ENCODE assay signal across 7 cellular contexts in the genomic region with DNA sequence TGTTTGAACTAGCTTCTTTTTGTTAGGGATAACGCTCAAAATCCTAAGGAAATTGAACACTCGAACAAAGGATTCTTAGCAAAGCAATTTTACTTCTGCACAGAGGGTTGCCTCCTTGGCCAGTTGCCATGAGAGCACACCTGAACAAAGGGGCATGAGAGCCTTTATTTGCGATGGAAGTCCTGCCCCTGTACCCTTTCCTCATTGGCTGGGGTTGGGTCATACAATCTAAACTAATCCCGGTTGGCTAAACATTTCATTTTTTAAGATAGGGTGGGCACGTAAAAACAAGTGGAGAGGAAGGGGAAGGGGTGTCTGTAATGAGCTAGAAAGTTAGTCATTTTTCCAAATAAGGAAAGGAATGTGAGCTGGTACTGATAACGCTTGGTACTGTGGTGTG. TPM values are rescaled to one million over a fixed set of nuclear protein-coding genes. Genes with fewer than 3 reads are reported as not detected.
A peak's percentile ranks its signal among the peaks of the same experiment; 100 is the strongest.
DNase-seq lines count a peak whose midpoint lies in the region; ATAC-seq and TF ChIP-seq lines count a peak whose summit lies in the region.
"Not testable (repeated sequence)": the region's sequence is repeated elsewhere in the genome, so short reads cannot be mapped to it uniquely, and the experiment has no call there.

No MANE protein-coding gene starts in this region.

- CTCF ChIA-PET in CD4-positive, alpha-beta memory T cell (lab: Charles Lee; ENCODE audit: partially characterized antibody): interaction anchor here (0.8 to 1.9 kb wide), 5 partner anchors 10 to 110 kb away, joined by 3 to 29 read pairs (median 4); a partner anchor contains a TSS

- not testable (repeated sequence) for H3K27ac ChIP-seq in CD4-positive, alpha-beta memory T cell (ENCODE audit: low read depth, low read length); osteoblast (ENCODE audit: low read depth, low read length)
- H3K27ac ChIP-seq in iPS-20b (ENCODE audit: low read length): peak overlapping the region; percentile 98

- H3K36me3 ChIP-seq in CD4-positive, alpha-beta memory T cell (ENCODE audit: insufficient read depth, low read length); osteoblast (ENCODE audit: insufficient read depth, low read length): not testable (repeated sequence)
- H3K36me3 ChIP-seq in NT2/D1 (ENCODE audit: insufficient read depth, insufficient read length, low read length) (peaks cover 25% of the 10 kb centered on the region), iPS-20b (ENCODE audit: insufficient read depth, low read depth, low read length) (peaks cover 39% of the 10 kb centered on the region)

- H3K27ac Mint-ChIP-seq in CD4-positive, alpha-beta memory T cell: peak overlapping the region in 5 of 7 donors; percentile 81 to 95 (median 90)
- H3K27ac Mint-ChIP-seq in HFFc6: not testable (repeated sequence)
- H3K27ac Mint-ChIP-seq in activated naive CD4-positive, alpha-beta T cell treated with anti-CD3 and anti-CD28 coated beads, Interleukin-2, amount 50 U/mL, for 72 hours: peak overlapping the region; percentile 22 to 50
- H3K27ac Mint-ChIP-seq in endothelial cell (ENCODE audit: unreplicated experiment): peak overlapping the region; percentile 96

- H3K4me1 Mint-ChIP-seq in CD4-positive, alpha-beta memory T cell: peaks cover 6 to 25% (median 14%) of the 10 kb centered on the region in 4 donors
- H3K4me1 Mint-ChIP-seq in HFFc6 (ENCODE audit: low read depth) (peaks cover 15% of the 10 kb centered on the region), endothelial cell (ENCODE audit: unreplicated experiment) (peaks cover 15% of the 10 kb centered on the region)

- not testable (repeated sequence) for H3K9me3 Mint-ChIP-seq in CD4-positive, alpha-beta memory T cell; HFFc6; activated naive CD4-positive, alpha-beta T cell treated with anti-CD3 and anti-CD28 coated beads, Interleukin-2, amount 50 U/mL, for 72 hours; endothelial cell (ENCODE audit: unreplicated experiment)

- not testable (repeated sequence) for H3K9me3 ChIP-seq in CD4-positive, alpha-beta memory T cell (ENCODE audit: control insufficient read depth in 1 of 2, low read length in 2 of 2); NT2/D1 (ENCODE audit: insufficient read depth, low read length); iPS-20b (ENCODE audit: insufficient read depth, low read depth, low read length); osteoblast (ENCODE audit: low read depth, low read length)

- not testable (repeated sequence) for H2AFZ ChIP-seq in osteoblast (ENCODE audit: low read length)

- not testable (repeated sequence) for H3K27me3 Mint-ChIP-seq in CD4-positive, alpha-beta memory T cell; HFFc6 (ENCODE audit: insufficient read depth); endothelial cell (ENCODE audit: unreplicated experiment)

- POLR2A ChIA-PET in CD4-positive, alpha-beta memory T cell (lab: Charles Lee; ENCODE audit: partially characterized antibody): interaction anchor here (1.0 to 4.9 kb wide), 3 partner anchors 8 to 296 kb away, joined by 3 to 38 read pairs (median 9); no protein-coding TSS in a partner anchor

- H3K4me3 ChIP-seq in CD4-positive, alpha-beta memory T cell (ENCODE audit: low read length in 2 of 2); osteoblast (ENCODE audit: insufficient read depth, low read length): not testable (repeated sequence)
- H3K4me3 ChIP-seq in NT2/D1 (ENCODE audit: insufficient read length, low read depth) (peak overlapping the region; percentile 59), iPS-20b (ENCODE audit: low read length) (peak overlapping the region; percentile 88)

- H3K4me1 ChIP-seq in CD4-positive, alpha-beta memory T cell (ENCODE audit: insufficient read depth, low read length): peaks cover 10% of the 10 kb centered on the region
- not testable (repeated sequence) for H3K4me1 ChIP-seq in NT2/D1 (ENCODE audit: insufficient read depth, insufficient read length); osteoblast (ENCODE audit: insufficient read depth, low read length)
- peaks cover 16% of the 10 kb centered on the region for H3K4me1 ChIP-seq in iPS-20b (ENCODE audit: insufficient read depth, low read length)

- intact Hi-C loops in CD4-positive, alpha-beta memory T cell (cut with micrococcal nuclease): loop anchor here (1.0 kb wide), 3 partner anchors 7 to 76 kb away; no protein-coding TSS in a partner anchor

- not testable (repeated sequence) for ATAC-seq in activated naive CD4-positive, alpha-beta T cell treated with anti-CD3 and anti-CD28 coated beads, Interleukin-2, amount 50 U/mL, for 72 hours

- peak overlapping the region; percentile 73 for H3K9ac ChIP-seq in NT2/D1 (ENCODE audit: insufficient read length, low read depth)
- H3K9ac ChIP-seq in iPS-20b (ENCODE audit: low read depth, low read length): peak overlapping the region; percentile 98

- H3K27me3 ChIP-seq in CD4-positive, alpha-beta memory T cell (ENCODE audit: insufficient read depth, low read length); NT2/D1 (ENCODE audit: insufficient read depth, insufficient read length); iPS-20b (ENCODE audit: insufficient read depth, low read length); osteoblast (ENCODE audit: insufficient read depth, low read length): not testable (repeated sequence)

- not testable (repeated sequence) for H3K79me2 ChIP-seq in osteoblast (ENCODE audit: insufficient read depth, low read length)

- not testable (repeated sequence) for TF ChIP-seq CTCF in HFFc6 (IDR thresholded peaks at IDR 0.05); endothelial cell (IDR thresholded peaks at IDR 0.05; ENCODE audit: unreplicated experiment); osteoblast (IDR thresholded peaks at IDR 0.05; ENCODE audit: extremely low read depth, low read depth, low read length)

- H4K20me1 ChIP-seq in osteoblast (ENCODE audit: insufficient read depth, low read length): not testable (repeated sequence)

- H3K4me3 Mint-ChIP-seq in CD4-positive, alpha-beta memory T cell: not testable (repeated sequence)
- H3K4me3 Mint-ChIP-seq in HFFc6 (peak overlapping the region; percentile 50; the same call in 1 of the 2 replicates), endothelial cell (ENCODE audit: unreplicated experiment) (peak overlapping the region; percentile 87)

- H3K4me2 ChIP-seq in osteoblast (ENCODE audit: insufficient read depth, low read length): peak overlapping the region; percentile 71

- DNase-seq in CD4-positive, alpha-beta memory T cell; HFFc6; NT2/D1 (ENCODE audit: low read depth, low spot score); activated naive CD4-positive, alpha-beta T cell treated with anti-CD3 and anti-CD28 coated beads, Interleukin-2, amount 50 U/mL, for 72 hours (ENCODE audit: low spot score in 2 of 2); endothelial cell (ENCODE audit: low spot score); osteoblast (ENCODE audit: insufficient read length, low spot score, missing footprints): not testable (repeated sequence)

- not testable (repeated sequence) for H3K36me3 Mint-ChIP-seq in CD4-positive, alpha-beta memory T cell; HFFc6 (ENCODE audit: low read depth); activated naive CD4-positive, alpha-beta T cell treated with anti-CD3 and anti-CD28 coated beads, Interleukin-2, amount 50 U/mL, for 72 hours; endothelial cell (ENCODE audit: low read depth, unreplicated experiment)

RNA-seq across cellular contexts. Expression of a gene that starts 30.7 kb away (rescaled TPM):
- total RNA-seq in CD4-positive, alpha-beta memory T cell: 1 to 10 TPM in 1 of 2 experiments, under 1 TPM in 1; 0.99 to 1.1 TPM
- under 1 TPM; 0.53 to 0.69 TPM for polyA plus RNA-seq in CD4-positive, alpha-beta memory T cell
- 10 to 100 TPM in 3 of 6 experiments, 1 to 10 TPM in 3; 3.0 to 12.4 (median 10.3) TPM for total RNA-seq in HFFc6 (2021; fragmentation: NEBNext Ultra II Directional; extraction: Animal tissue kit (Norgen Biotek cat#: 25700))
- 10 to 100 TPM; 10.1 to 14.5 TPM for total RNA-seq in activated naive CD4-positive, alpha-beta T cell treated with anti-CD3 and anti-CD28 coated beads, Interleukin-2, amount 50 U/mL, for 72 hours
- total RNA-seq in endothelial cell (ENCODE audit: unreplicated experiment) (30.4 TPM), osteoblast (18.0 and 19.5 TPM in 2 replicates)

RNA-seq across cellular contexts. Expression of a gene that starts 36.1 kb away (rescaled TPM):
- 100 to 1,000 TPM; 139 to 143 TPM for total RNA-seq in CD4-positive, alpha-beta memory T cell
- 10 to 100 TPM; 11.8 to 56.8 TPM for polyA plus RNA-seq in CD4-positive, alpha-beta memory T cell
- total RNA-seq in HFFc6 (2021; fragmentation: NEBNext Ultra II Directional; extraction: Animal tissue kit (Norgen Biotek cat#: 25700)): not detected
- 10 to 100 TPM; 14.0 to 19.5 TPM for total RNA-seq in activated naive CD4-positive, alpha-beta T cell treated with anti-CD3 and anti-CD28 coated beads, Interleukin-2, amount 50 U/mL, for 72 hours
- not detected for total RNA-seq in endothelial cell (ENCODE audit: unreplicated experiment)
- 0.59 and 0.72 TPM in 2 replicates for total RNA-seq in osteoblast

RNA-seq across cellular contexts. Expression of a gene that starts 46.6 kb away (rescaled TPM):
- total RNA-seq in CD4-positive, alpha-beta memory T cell: 100 to 1,000 TPM; 168 to 175 TPM
- polyA plus RNA-seq in CD4-positive, alpha-beta memory T cell: 100 to 1,000 TPM in 1 of 2 donors, 10 to 100 TPM in 1; 86.3 to 208 TPM
- total RNA-seq in HFFc6 (2021; fragmentation: NEBNext Ultra II Directional; extraction: Animal tissue kit (Norgen Biotek cat#: 25700)): under 1 TPM in 5 of 6 experiments, not detected in 1; 0.06 to 0.20 (median 0.12) TPM
- total RNA-seq in activated naive CD4-positive, alpha-beta T cell treated with anti-CD3 and anti-CD28 coated beads, Interleukin-2, amount 50 U/mL, for 72 hours: 100 to 1,000 TPM in 1 of 2 donors, 10 to 100 TPM in 1; 83.4 to 145 TPM
- total RNA-seq in endothelial cell (ENCODE audit: unreplicated experiment): 1.5 TPM
- total RNA-seq in osteoblast: under 0.01 TPM in 1 of 2 replicates, not detected in the other

Comparison
In these comparisons a context has a peak if more than half of its experiments do, and no peak if none do; other contexts are left out.
1. RNA of a gene that starts 46.6 kb away (total RNA-seq): 168 to 175 TPM in CD4-positive, alpha-beta memory T cell and 83.4 to 145 TPM in activated naive CD4-positive, alpha-beta T cell treated with anti-CD3 and anti-CD28 coated beads, Interleukin-2, amount 50 U/mL, for 72 hours; 1.5 TPM in endothelial cell (single experiment), 0.06 to 0.20 TPM in HFFc6 and under 0.01 TPM in osteoblast; every median in the first group is over 10 times any median in the second.